17 cellular contexts compared by ENCODE assay signal in genomic region chr3:172846706-172847105, GRCh38.
DNase-seq lines count a peak whose midpoint lies in the region; ATAC-seq and TF ChIP-seq lines count a peak whose summit lies in the region.
"Had no signal": no experiment of that assay in that cellular context is flagged by ENCODE, and none has a peak within 500 bp of the region (broad histone marks: within the 10 kb centered on the region; RNA-seq: fewer than 3 reads in every experiment).

No MANE protein-coding gene starts in this region.

- no peaks in the 10 kb centered on the region for H4K20me1 ChIP-seq in BLaER1 treated with 17β-estradiol and CSF1 and Interleukin-3, amounts not matched to agents 10 nM and 100 nM

- no peaks in the 10 kb centered on the region for H3K27me3 ChIP-seq in BLaER1 treated with 17β-estradiol and CSF1 and Interleukin-3, amounts not matched to agents 10 nM and 100 nM
- H3K27me3 ChIP-seq: BE2C, brain microvascular endothelial cell, gastrocnemius medialis, tibial nerve had no signal

- H3K9me3 ChIP-seq in BLaER1 treated with 17β-estradiol and CSF1 and Interleukin-3, amounts not matched to agents 10 nM and 100 nM (replicated peaks in 1 of 11): peaks cover 0 to 15% (median 0%) of the 10 kb centered on the region in 11 experiments; a peak in 4 of 22 replicates
- no peaks in the 10 kb centered on the region for H3K9me3 ChIP-seq in SK-N-MC (ENCODE audit: low read depth, low read length)
- H3K9me3 ChIP-seq: BE2C, gastrocnemius medialis, tibial nerve had no signal

- H3K4me1 Mint-ChIP-seq in glutamatergic neuron (ENCODE audit: low read depth, unreplicated experiment) (peaks cover 19% of the 10 kb centered on the region), osteocyte (ENCODE audit: unreplicated experiment) (peaks cover 6% of the 10 kb centered on the region)

- TF ChIP-seq CTCF in glutamatergic neuron (IDR thresholded peaks at IDR 0.05; ENCODE audit: partially characterized antibody, unreplicated experiment) (no peak), osteocyte (IDR thresholded peaks at IDR 0.05) (no peak), GM10248 (IDR thresholded peaks at IDR 0.05; ENCODE audit: control extremely low read depth, extremely low read depth, low read depth, missing control alignments) (no peak)

- H3K27ac Mint-ChIP-seq in glutamatergic neuron (ENCODE audit: unreplicated experiment): peak overlapping the region; percentile 62
- no peak overlapping the region for H3K27ac Mint-ChIP-seq in osteocyte (ENCODE audit: unreplicated experiment)

- H3K4me2 ChIP-seq in BLaER1 treated with 17β-estradiol and CSF1 and Interleukin-3, amounts not matched to agents 10 nM and 100 nM: peak overlapping the region in 9 of 11 experiments; percentile 10 to 50 (median 24); a peak in 14 of 22 replicates

- H3K9me3 Mint-ChIP-seq in glutamatergic neuron (ENCODE audit: unreplicated experiment) (no peaks in the 10 kb centered on the region), osteocyte (ENCODE audit: unreplicated experiment) (no peaks in the 10 kb centered on the region)

- no peak overlapping the region for H3K9ac ChIP-seq in BLaER1 treated with 17β-estradiol and CSF1 and Interleukin-3, amounts not matched to agents 10 nM and 100 nM
- no peak overlapping the region for H3K9ac ChIP-seq in SK-N-MC (ENCODE audit: insufficient read length)

- CTCF ChIA-PET in GM10248 (lab: Yijun Ruan, JAX): no interaction called here

- H3K27ac ChIP-seq in BLaER1 treated with 17β-estradiol and CSF1 and Interleukin-3, amounts not matched to agents 10 nM and 100 nM: peak overlapping the region in 2 of 11 experiments; percentile 49 to 55; a peak in 4 of 22 replicates
- no peak overlapping the region for H3K27ac ChIP-seq in SK-N-MC
- H3K27ac ChIP-seq: brain microvascular endothelial cell, gastrocnemius medialis, tibial nerve had no signal

- no peak overlapping the region for H3K4me3 Mint-ChIP-seq in glutamatergic neuron (ENCODE audit: unreplicated experiment)
- no peak overlapping the region for H3K4me3 Mint-ChIP-seq in osteocyte (ENCODE audit: unreplicated experiment)

- H3K4me1 ChIP-seq in BLaER1 treated with 17β-estradiol and CSF1 and Interleukin-3, amounts not matched to agents 10 nM and 100 nM: peaks cover 6 to 16% (median 12%) of the 10 kb centered on the region in 10 experiments; a peak in 16 of 20 replicates
- H3K4me1 ChIP-seq: gastrocnemius medialis, tibial nerve had no signal

- DNase-seq in HT1080 (ENCODE audit: low read depth) (peak; percentile 65), SK-N-MC (ENCODE audit: low read depth, low spot score) (peak; percentile 83), glutamatergic neuron (no peak), GM19238 (ENCODE audit: insufficient read length, low spot score) (no peak), osteocyte (ENCODE audit: extremely low spot score, unreplicated experiment) (no peak), GM10248 (ENCODE audit: extremely low spot score) (no peak)
- DNase-seq: activated gamma-delta T cell; BE2C; brain microvascular endothelial cell; gastrocnemius medialis; NCI-H187; NCI-H774; stimulated activated CD8-positive, alpha-beta memory T cell treated with anti-CD3 and anti-CD28 coated beads, Interleukin-4, amount 100 ng/mL, for 48 hours; T1000 had no signal

- no peak for ATAC-seq in GM18502 (IDR thresholded peaks at IDR 0.05; ENCODE audit: poor library complexity, unreplicated experiment)
- ATAC-seq: gastrocnemius medialis had no signal

- no peaks in the 10 kb centered on the region for H3K36me3 ChIP-seq in BLaER1 treated with 17β-estradiol and CSF1 and Interleukin-3, amounts not matched to agents 10 nM and 100 nM
- no peaks in the 10 kb centered on the region for H3K36me3 ChIP-seq in SK-N-MC (ENCODE audit: insufficient read depth, low read length)
- H3K36me3 ChIP-seq: BE2C, brain microvascular endothelial cell, gastrocnemius medialis, tibial nerve had no signal

- no peaks in the 10 kb centered on the region for H3K36me3 Mint-ChIP-seq in glutamatergic neuron (ENCODE audit: unreplicated experiment)
- H3K36me3 Mint-ChIP-seq in osteocyte (ENCODE audit: unreplicated experiment): no peaks in the 10 kb centered on the region

- H3K27me3 Mint-ChIP-seq in glutamatergic neuron (ENCODE audit: unreplicated experiment) (no peaks in the 10 kb centered on the region), osteocyte (ENCODE audit: unreplicated experiment) (peaks cover under 1% of the 10 kb centered on the region)

- POLR2A ChIA-PET in GM10248 (lab: Yijun Ruan, JAX): no interaction called here

- no peak overlapping the region for H3K4me3 ChIP-seq in BLaER1 treated with 17β-estradiol and CSF1 and Interleukin-3, amounts not matched to agents 10 nM and 100 nM
- no peak overlapping the region for H3K4me3 ChIP-seq in SK-N-MC
- H3K4me3 ChIP-seq: gastrocnemius medialis, tibial nerve had no signal

Comparison
In these comparisons a context has a peak if more than half of its experiments do, and no peak if none do; other contexts are left out.
1. DNase-seq: peak in HT1080 (single experiment) and SK-N-MC (single experiment); none in glutamatergic neuron (single experiment), GM19238 (single experiment), osteocyte (single experiment) and GM10248 (single experiment).